20 cellular contexts compared by ENCODE assay signal in genomic region chrX:10649286-10649685, GRCh38. TPM values are rescaled to one million over a fixed set of nuclear protein-coding genes. Genes with fewer than 3 reads are reported as not detected.
DNase-seq lines count a peak whose midpoint lies in the region; ATAC-seq lines count a peak whose summit lies in the region.
"Had no signal": no experiment of that assay in that cellular context is flagged by ENCODE, and none has a peak within 500 bp of the region (broad histone marks: within the 10 kb centered on the region; RNA-seq: fewer than 3 reads in every experiment).

No MANE protein-coding gene starts in this region.

- 53 to 54% methylated on average over 4 of the region's 4 CpGs for WGBS in GM23248 (ENCODE audit: low coverage in 1 of 2, low lambda C conversion rate in 2 of 2, missing lambda C conversion rate in 2 of 2), 2 experiments
- no CpG with 5 or more reads among the region's 4 CpGs for WGBS in mesendoderm (ENCODE audit: extremely low coverage, insufficient coverage, low lambda C conversion rate)

- no peak for ATAC-seq in naive thymus-derived CD4-positive, alpha-beta T cell
- ATAC-seq: HCT116 had no signal

- no peak overlapping the region for H2BK5ac ChIP-seq in mesendoderm (ENCODE audit: low read length)

- H3K27me3 ChIP-seq in GM23248 (replicated peaks; ENCODE audit: insufficient read depth) (no peaks in the 10 kb centered on the region), mesendoderm (ENCODE audit: insufficient read depth, low read length, poor library complexity) (no peaks in the 10 kb centered on the region)
- H3K27me3 ChIP-seq in naive thymus-derived CD4-positive, alpha-beta T cell (ENCODE audit: control insufficient read depth in 2 of 2, insufficient read depth in 2 of 2, low read length in 2 of 2): no peaks in the 10 kb centered on the region

- H3K4me1 ChIP-seq in GM23248 (ENCODE audit: insufficient read depth): peaks cover 5% of the 10 kb centered on the region; the same call in 1 of the 2 replicates
- no peaks in the 10 kb centered on the region for H3K4me1 ChIP-seq in mesendoderm (ENCODE audit: control insufficient read depth, low read depth, low read length)
- no peaks in the 10 kb centered on the region for H3K4me1 ChIP-seq in naive thymus-derived CD4-positive, alpha-beta T cell (ENCODE audit: control insufficient read depth in 2 of 2, insufficient read depth in 2 of 2, low read length in 2 of 2)

- H3F3A ChIP-seq in GM23248 (ENCODE audit: insufficient read depth): no peaks in the 10 kb centered on the region

- H3K9me3 ChIP-seq in GM23248 (ENCODE audit: low read depth): no peaks in the 10 kb centered on the region
- no peaks in the 10 kb centered on the region for H3K9me3 ChIP-seq in naive thymus-derived CD4-positive, alpha-beta T cell (ENCODE audit: control insufficient read depth in 2 of 3, low read length in 3 of 3)

- H3K56ac ChIP-seq in mesendoderm (ENCODE audit: low read length): no peak overlapping the region

- no peak overlapping the region for H2AK5ac ChIP-seq in mesendoderm (ENCODE audit: low read length)

- H3K27ac Mint-ChIP-seq in naive thymus-derived CD4-positive, alpha-beta T cell: no peak overlapping the region
- H3K27ac Mint-ChIP-seq: B cell; CD4-positive, CD25-positive, alpha-beta regulatory T cell had no signal

- peaks cover 0 to 7% (median 1%) of the 10 kb centered on the region in 11 donors for H3K9me3 Mint-ChIP-seq in naive thymus-derived CD4-positive, alpha-beta T cell

- intact Hi-C loops in naive thymus-derived CD4-positive, alpha-beta T cell (cut with micrococcal nuclease): no loop called here

- no peaks in the 10 kb centered on the region for H3K36me3 ChIP-seq in GM23248 (ENCODE audit: low read depth)
- H3K36me3 ChIP-seq in mesendoderm (ENCODE audit: control insufficient read depth, insufficient read depth, low read length): no peaks in the 10 kb centered on the region
- no peaks in the 10 kb centered on the region for H3K36me3 ChIP-seq in naive thymus-derived CD4-positive, alpha-beta T cell (ENCODE audit: control insufficient read depth in 2 of 3, insufficient read depth in 3 of 3, low read length in 3 of 3)

- POLR2A ChIA-PET in naive thymus-derived CD4-positive, alpha-beta T cell (lab: Charles Lee): no interaction called here

- no peaks in the 10 kb centered on the region for H3K9me2 ChIP-seq in GM23248 (ENCODE audit: insufficient read depth)

- no peak overlapping the region for H2BK15ac ChIP-seq in mesendoderm (replicated peaks; ENCODE audit: low read depth)

- H3K4me1 Mint-ChIP-seq in naive thymus-derived CD4-positive, alpha-beta T cell: no peaks in the 10 kb centered on the region
- H3K4me1 Mint-ChIP-seq: B cell; CD4-positive, CD25-positive, alpha-beta regulatory T cell had no signal

- no peak overlapping the region for H3K18ac ChIP-seq in mesendoderm (ENCODE audit: low read length)

- DNase-seq in GM23248 (peak; percentile 53), OCI-M1 (lab: John Stamatoyannopoulos, UW) (peak; percentile 2), fibroblast of gingiva (ENCODE audit: low read depth) (peak; percentile 68), mesendoderm (peak; percentile 16), NCI-H2227 (lab: John Stamatoyannopoulos, UW; ENCODE audit: unreplicated experiment) (no peak), NOMO-1 (lab: John Stamatoyannopoulos, UW; ENCODE audit: unreplicated experiment in 2 of 2) (no peak)
- DNase-seq in effector CD8-positive, alpha-beta T cell (lab: John Stamatoyannopoulos, UW): no peak
- DNase-seq in naive thymus-derived CD4-positive, alpha-beta T cell: no peak
- DNase-seq: ACHN; Calu3; CD4-positive, CD25-positive, alpha-beta regulatory T cell; DMS79 treated with DMSO at 0.1 percent for 48 hours; KBM-7; NCI-H1417 treated with DMSO at 0.1 percent for 48 hours; NCI-H1930; NCI-H526 treated with DMSO at 0.1 percent for 48 hours; RPMI8226; SIG-M5 had no signal

- no peaks in the 10 kb centered on the region for H4K20me1 ChIP-seq in GM23248 (ENCODE audit: insufficient read depth)

- no peak overlapping the region for H4K5ac ChIP-seq in mesendoderm (ENCODE audit: low read length)

- H3K36me3 Mint-ChIP-seq in naive thymus-derived CD4-positive, alpha-beta T cell: no peaks in the 10 kb centered on the region
- H3K36me3 Mint-ChIP-seq: CD4-positive, CD25-positive, alpha-beta regulatory T cell had no signal

- H3K4me3 ChIP-seq in GM23248 (no peak overlapping the region), mesendoderm (ENCODE audit: low read length) (no peak overlapping the region)
- H3K4me3 ChIP-seq in naive thymus-derived CD4-positive, alpha-beta T cell (ENCODE audit: low read length): no peak overlapping the region

- H3K4me3 Mint-ChIP-seq in naive thymus-derived CD4-positive, alpha-beta T cell: no peak overlapping the region
- H3K4me3 Mint-ChIP-seq: B cell; CD4-positive, CD25-positive, alpha-beta regulatory T cell had no signal

- H3K4ac ChIP-seq in mesendoderm (ENCODE audit: low read depth, low read length): no peak overlapping the region

- H3K79me2 ChIP-seq in GM23248 (ENCODE audit: insufficient read depth) (no peaks in the 10 kb centered on the region), mesendoderm (ENCODE audit: control insufficient read depth, insufficient read depth, low read length) (no peaks in the 10 kb centered on the region)

- H3K9ac ChIP-seq in GM23248 (0 out of 2 replicates have a peak overlapping the region, but pooled peaks have one; percentile 11), mesendoderm (ENCODE audit: low read length) (no peak overlapping the region)

- CTCF ChIA-PET in naive thymus-derived CD4-positive, alpha-beta T cell (lab: Charles Lee): no interaction called here

- no peaks in the 10 kb centered on the region for H3K27me3 Mint-ChIP-seq in naive thymus-derived CD4-positive, alpha-beta T cell
- H3K27me3 Mint-ChIP-seq: B cell; CD4-positive, CD25-positive, alpha-beta regulatory T cell had no signal

- no peak overlapping the region for H2BK120ac ChIP-seq in mesendoderm (ENCODE audit: low read depth, low read length)

- H3K23ac ChIP-seq in mesendoderm (ENCODE audit: low read length): no peak overlapping the region

- no peaks in the 10 kb centered on the region for H3K79me1 ChIP-seq in mesendoderm (ENCODE audit: low read length)

- H4K8ac ChIP-seq in mesendoderm (ENCODE audit: low read depth, low read length): no peak overlapping the region

- H3K4me2 ChIP-seq in GM23248 (ENCODE audit: unreplicated experiment): no peak overlapping the region
- H3K4me2 ChIP-seq in mesendoderm (ENCODE audit: low read length): no peak overlapping the region

- H2AFZ ChIP-seq in GM23248: no peak overlapping the region

- peak overlapping the region; percentile 51; the same call in 1 of the 2 replicates for H3K27ac ChIP-seq in GM23248
- H3K27ac ChIP-seq in mesendoderm (ENCODE audit: low read depth, low read length): no peak overlapping the region
- H3K27ac ChIP-seq in naive thymus-derived CD4-positive, alpha-beta T cell (ENCODE audit: low read depth, low read length): no peak overlapping the region

- in situ Hi-C loops in GM23248 (cut with MboI): no loop called here

RNA-seq across cellular contexts. Expression of gene MID1, which starts 28.9 kb away (rescaled TPM):
- total RNA-seq in GM23248 (2014; rRNA removed; shearing (Covaris generic)): 5.1 and 5.6 TPM in 2 replicates
- 5.9 and 6.5 TPM in 2 replicates for polyA plus RNA-seq in GM23248 (2016; fragmentation: Nextera tagmentation; extraction: Ambion mirVana)
- 14.1 TPM for polyA plus RNA-seq in mesendoderm (2013, experiment 1 of 2)
- 14.4 TPM for polyA plus RNA-seq in mesendoderm (2013, experiment 2 of 2)
- total RNA-seq in naive thymus-derived CD4-positive, alpha-beta T cell: under 1 TPM in 4 of 5 experiments, not detected in 1; 0.19 to 0.27 (median 0.23) TPM
- under 1 TPM in 1 of 2 donors, not detected in 1; 0.12 TPM for polyA plus RNA-seq in naive thymus-derived CD4-positive, alpha-beta T cell
- total RNA-seq: CD4-positive, CD25-positive, alpha-beta regulatory T cell had no signal
- polyA plus RNA-seq: CD4-positive, CD25-positive, alpha-beta regulatory T cell had no signal

Comparison
In these comparisons a context has a peak if more than half of its experiments do, and no peak if none do; other contexts are left out.
1. DNase-seq: peak in GM23248 (single experiment), OCI-M1 (single experiment), fibroblast of gingiva (single experiment) and mesendoderm (single experiment); none in NCI-H2227 (single experiment), effector CD8-positive, alpha-beta T cell (single experiment), naive thymus-derived CD4-positive, alpha-beta T cell (0 of 9) and NOMO-1 (0 of 2).